1 cellular context compared by ENCODE assay signal in genomic region chr19:47096721-47097120, GRCh38.
TF ChIP-seq lines count a peak whose summit lies in the region.

No MANE protein-coding gene starts in this region.

TF ChIP-seq in GM23338, 12 proteins besides CTCF, POLR2A, EP300 and RAD21 (continued from another document):
- TF ChIP-seq ZNF462 (CRISPR knock-in tag; IDR thresholded peaks at IDR 0.05) (no peak), NANOG (IDR thresholded peaks at IDR 0.05; ENCODE audit: borderline replicate concordance) (no peak), REST (IDR thresholded peaks at IDR 0.05; ENCODE audit: unreplicated experiment) (no peak), JUNB (IDR thresholded peaks at IDR 0.05; ENCODE audit: unreplicated experiment) (no peak), EZH2phosphoT487 (IDR thresholded peaks at IDR 0.05; ENCODE audit: unreplicated experiment) (no peak), CREB1 (CRISPR knock-in tag; IDR thresholded peaks at IDR 0.05; ENCODE audit: low read depth) (no peak)
- TF ChIP-seq, protein P1, sequence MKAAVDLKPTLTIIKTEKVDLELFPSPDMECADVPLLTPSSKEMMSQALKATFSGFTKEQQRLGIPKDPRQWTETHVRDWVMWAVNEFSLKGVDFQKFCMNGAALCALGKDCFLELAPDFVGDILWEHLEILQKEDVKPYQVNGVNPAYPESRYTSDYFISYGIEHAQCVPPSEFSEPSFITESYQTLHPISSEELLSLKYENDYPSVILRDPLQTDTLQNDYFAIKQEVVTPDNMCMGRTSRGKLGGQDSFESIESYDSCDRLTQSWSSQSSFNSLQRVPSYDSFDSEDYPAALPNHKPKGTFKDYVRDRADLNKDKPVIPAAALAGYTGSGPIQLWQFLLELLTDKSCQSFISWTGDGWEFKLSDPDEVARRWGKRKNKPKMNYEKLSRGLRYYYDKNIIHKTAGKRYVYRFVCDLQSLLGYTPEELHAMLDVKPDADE (IDR thresholded peaks at IDR 0.05), result no peak
TF ChIP-seq in GM23338: peak in this region for 0.
